12 cellular contexts compared by ENCODE assay signal in the genomic region with DNA sequence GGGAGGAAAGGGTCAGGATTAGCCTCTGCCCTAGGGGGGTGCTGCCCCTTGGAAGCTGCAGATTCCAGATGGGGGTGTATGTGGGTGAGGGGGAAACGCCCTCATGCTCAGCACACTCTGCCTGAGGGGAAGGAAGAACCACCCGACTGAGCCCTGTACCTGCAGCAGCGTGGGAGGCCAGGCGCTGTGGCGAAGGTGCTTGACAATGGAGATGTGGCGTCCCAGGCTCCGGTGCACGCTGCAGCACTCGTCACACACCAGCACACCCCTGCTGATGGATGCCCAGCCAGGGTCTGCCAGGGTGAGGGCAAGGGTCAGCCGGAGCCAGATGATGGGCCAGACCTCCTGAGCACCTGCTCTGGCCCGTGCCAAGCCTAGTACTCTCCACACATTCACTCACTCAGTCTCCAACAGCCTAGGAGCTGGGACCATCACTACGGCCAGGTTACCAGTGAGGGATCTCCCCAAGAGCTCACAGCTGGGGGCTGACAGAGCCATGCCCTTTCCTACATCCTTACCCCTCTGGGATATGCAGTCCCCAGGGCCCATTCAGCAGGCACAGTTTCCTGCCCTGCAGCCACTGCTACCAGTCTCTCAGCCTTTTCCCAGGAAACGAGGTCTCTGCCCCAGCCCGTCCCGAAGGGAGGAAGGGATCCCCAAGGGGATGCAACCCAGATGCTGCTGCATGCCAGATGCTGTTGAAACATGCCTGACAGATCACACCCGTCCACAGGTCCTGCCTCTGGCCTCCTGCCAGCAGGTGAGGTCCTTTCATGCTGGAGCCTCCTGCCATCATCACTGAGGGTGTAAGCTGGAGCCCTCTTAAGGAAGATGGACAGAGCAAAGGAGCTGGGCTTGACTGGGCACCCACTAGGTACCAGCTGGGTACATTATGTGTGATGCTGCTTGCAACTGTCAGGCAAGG. TPM values are rescaled to one million over a fixed set of nuclear protein-coding genes. Genes with fewer than 3 reads are reported as not detected.
A peak's percentile ranks its signal among the peaks of the same experiment; 100 is the strongest.
DNase-seq lines count a peak whose midpoint lies in the region; ATAC-seq, FAIRE-seq and TF ChIP-seq lines count a peak whose summit lies in the region.
"Had no signal": no experiment of that assay in that cellular context is flagged by ENCODE, and none has a peak within 500 bp of the region (broad histone marks: within the 10 kb centered on the region; RNA-seq: fewer than 3 reads in every experiment).

No MANE protein-coding gene starts in this region.

- peaks cover 4% of the 10 kb centered on the region for H3K36me3 ChIP-seq in CD8-positive, alpha-beta T cell (ENCODE audit: insufficient read depth, low read length)
- peaks cover 18% of the 10 kb centered on the region for H3K36me3 ChIP-seq in bronchial epithelial cell (ENCODE audit: control insufficient read depth, insufficient read depth, low read length)
- H3K36me3 ChIP-seq in naive thymus-derived CD4-positive, alpha-beta T cell (ENCODE audit: control insufficient read depth in 2 of 3, insufficient read depth in 3 of 3, low read length in 3 of 3), result peaks cover 0 to 34% (median 8%) of the 10 kb centered on the region in 3 experiments
- H3K36me3 ChIP-seq: pancreas had no signal

- CTCF ChIA-PET in CD8-positive, alpha-beta T cell (lab: Charles Lee), result interaction anchor here (1.1 to 13.9 kb wide), 5 partner anchors 9 to 56 kb away, joined by 3 to 216 read pairs (median 112); a partner anchor contains a TSS
- CTCF ChIA-PET in naive thymus-derived CD4-positive, alpha-beta T cell (lab: Charles Lee), result interaction anchor here (1.1 to 1.6 kb wide), 3 partner anchors 8 to 33 kb away, joined by 3 to 8 read pairs (median 4); no protein-coding TSS in a partner anchor
- CTCF ChIA-PET in WTC11 (lab: Charles Lee), result interaction anchor here (0.9 to 3.4 kb wide), 7 partner anchors 9 to 34 kb away, joined by 4 to 32 read pairs (median 7); a partner anchor contains a TSS

- POLR2A ChIA-PET in CD8-positive, alpha-beta T cell (lab: Charles Lee), result no interaction called here
- POLR2A ChIA-PET in naive thymus-derived CD4-positive, alpha-beta T cell (lab: Charles Lee), result interaction anchor here (5.9 kb wide), 1 partner anchor 32 kb away, joined by 59 read pairs; no protein-coding TSS in a partner anchor
- POLR2A ChIA-PET in WTC11 (lab: Charles Lee), result no interaction called here

- FAIRE-seq in bronchial epithelial cell (lab: Jason Lieb, UNC), result peak; percentile 83
- FAIRE-seq: pancreas had no signal

- H3K27ac ChIP-seq in CD8-positive, alpha-beta T cell (ENCODE audit: low read depth, low read length), result no peak overlapping the region
- no peak overlapping the region for H3K27ac ChIP-seq in naive thymus-derived CD4-positive, alpha-beta T cell (ENCODE audit: low read depth, low read length)
- H3K27ac ChIP-seq: GM23248, pancreas had no signal

- peaks cover 48% of the 10 kb centered on the region for H3K4me1 ChIP-seq in CD8-positive, alpha-beta T cell (ENCODE audit: insufficient read depth, low read length)
- H3K4me1 ChIP-seq in naive thymus-derived CD4-positive, alpha-beta T cell (ENCODE audit: control insufficient read depth in 2 of 2, insufficient read depth in 2 of 2, low read length in 2 of 2), result peaks cover 24 to 44% of the 10 kb centered on the region in 2 donors
- H3K4me1 ChIP-seq: pancreas had no signal

- H3K27me3 Mint-ChIP-seq in CD8-positive, alpha-beta T cell (ENCODE audit: low read depth), result no peaks in the 10 kb centered on the region
- H3K27me3 Mint-ChIP-seq in naive thymus-derived CD4-positive, alpha-beta T cell, result no peaks in the 10 kb centered on the region
- no peaks in the 10 kb centered on the region for H3K27me3 Mint-ChIP-seq in WTC11 (ENCODE audit: low read depth)

- peaks cover 41% of the 10 kb centered on the region for H3K4me1 Mint-ChIP-seq in CD8-positive, alpha-beta T cell (ENCODE audit: low read depth)
- peaks cover 43 to 55% (median 53%) of the 10 kb centered on the region in 7 donors for H3K4me1 Mint-ChIP-seq in naive thymus-derived CD4-positive, alpha-beta T cell
- H3K4me1 Mint-ChIP-seq in WTC11, result peaks cover 39% of the 10 kb centered on the region

- H3K36me3 Mint-ChIP-seq in CD8-positive, alpha-beta T cell, result peaks cover 27% of the 10 kb centered on the region
- H3K36me3 Mint-ChIP-seq in naive thymus-derived CD4-positive, alpha-beta T cell, result peaks cover 0 to 22% (median 8%) of the 10 kb centered on the region in 5 donors
- H3K36me3 Mint-ChIP-seq in WTC11, result peaks cover 29% of the 10 kb centered on the region

- DNase-seq in CD8-positive, alpha-beta T cell, result no peak
- DNase-seq in NCI-H1105 (lab: John Stamatoyannopoulos, UW) (peak; percentile 51), bronchial epithelial cell (ENCODE audit: low read depth) (peak; percentile 94), NOMO-1 (lab: John Stamatoyannopoulos, UW; ENCODE audit: unreplicated experiment in 2 of 2) (no peak), SKM-1 (lab: John Stamatoyannopoulos, UW; ENCODE audit: unreplicated experiment) (no peak), WTC11 (ENCODE audit: low spot score) (no peak)
- DNase-seq in naive thymus-derived CD4-positive, alpha-beta T cell, result no peak
- DNase-seq: GM23248, immature natural killer cell, Karpas-422 had no signal

- no peak for TF ChIP-seq CTCF in CD8-positive, alpha-beta T cell (IDR thresholded peaks at IDR 0.05)
- no peak for TF ChIP-seq CTCF in bronchial epithelial cell (IDR thresholded peaks at IDR 0.05; ENCODE audit: insufficient read depth, low read length, severe bottlenecking)
- TF ChIP-seq CTCF in WTC11 (IDR thresholded peaks at IDR 0.05), result no peak

- H3K27ac Mint-ChIP-seq in CD8-positive, alpha-beta T cell, result peak overlapping the region; percentile 60
- H3K27ac Mint-ChIP-seq in naive thymus-derived CD4-positive, alpha-beta T cell, result peak overlapping the region in 8 of 9 donors; percentile 41 to 84 (median 69)
- H3K27ac Mint-ChIP-seq in WTC11, result no peak overlapping the region
- H3K27ac Mint-ChIP-seq: T-helper 1 cell treated with Interleukin-12 subunit alpha and Interleukin-12 subunit beta and Interleukin-4 antibody, amounts not matched to agents 30 μg/mL and 1 μg/mL, for 36 hours had no signal

- H3K9me3 Mint-ChIP-seq in CD8-positive, alpha-beta T cell, result no peaks in the 10 kb centered on the region
- H3K9me3 Mint-ChIP-seq in naive thymus-derived CD4-positive, alpha-beta T cell, result no peaks in the 10 kb centered on the region
- H3K9me3 Mint-ChIP-seq in WTC11, result no peaks in the 10 kb centered on the region
- H3K9me3 Mint-ChIP-seq: immature natural killer cell; T-helper 1 cell treated with Interleukin-12 subunit alpha and Interleukin-12 subunit beta and Interleukin-4 antibody, amounts not matched to agents 30 μg/mL and 1 μg/mL, for 36 hours had no signal

- H3K4me3 Mint-ChIP-seq in CD8-positive, alpha-beta T cell, result no peak overlapping the region
- H3K4me3 Mint-ChIP-seq in naive thymus-derived CD4-positive, alpha-beta T cell, result peak overlapping the region in 5 of 10 donors; percentile 38 to 94 (median 56)
- H3K4me3 Mint-ChIP-seq in WTC11, result no peak overlapping the region
- H3K4me3 Mint-ChIP-seq: immature natural killer cell; T-helper 1 cell treated with Interleukin-12 subunit alpha and Interleukin-12 subunit beta and Interleukin-4 antibody, amounts not matched to agents 30 μg/mL and 1 μg/mL, for 36 hours had no signal

- H3K27me3 ChIP-seq in CD8-positive, alpha-beta T cell (ENCODE audit: insufficient read depth, low read length), result no peaks in the 10 kb centered on the region
- no peaks in the 10 kb centered on the region for H3K27me3 ChIP-seq in bronchial epithelial cell (ENCODE audit: control insufficient read depth, insufficient read depth, low read length)
- no peaks in the 10 kb centered on the region for H3K27me3 ChIP-seq in naive thymus-derived CD4-positive, alpha-beta T cell (ENCODE audit: control insufficient read depth in 2 of 2, insufficient read depth in 2 of 2, low read length in 2 of 2)
- H3K27me3 ChIP-seq: pancreas had no signal

- no peak overlapping the region for H3K4me3 ChIP-seq in CD8-positive, alpha-beta T cell (ENCODE audit: low read depth, low read length)
- no peak overlapping the region for H3K4me3 ChIP-seq in bronchial epithelial cell (ENCODE audit: low read depth, low read length)
- no peak overlapping the region for H3K4me3 ChIP-seq in naive thymus-derived CD4-positive, alpha-beta T cell (ENCODE audit: low read length)
- H3K4me3 ChIP-seq: GM23248, pancreas had no signal

- no peaks in the 10 kb centered on the region for H3K9me3 ChIP-seq in CD8-positive, alpha-beta T cell (ENCODE audit: low read length)
- H3K9me3 ChIP-seq in naive thymus-derived CD4-positive, alpha-beta T cell (ENCODE audit: control insufficient read depth in 2 of 3, low read length in 3 of 3), result no peaks in the 10 kb centered on the region
- H3K9me3 ChIP-seq: pancreas had no signal

- no peak for ATAC-seq in CD8-positive, alpha-beta T cell
- ATAC-seq in naive thymus-derived CD4-positive, alpha-beta T cell, result no peak
- no peak for ATAC-seq in WTC11
- ATAC-seq: pancreas had no signal

- intact Hi-C loops in CD8-positive, alpha-beta T cell (cut with DNase I, micrococcal nuclease), result loop anchor here in 1 of 2 experiments (10.0 kb wide), 1 partner anchor 511 kb away; no protein-coding TSS in a partner anchor
- intact Hi-C loops in naive thymus-derived CD4-positive, alpha-beta T cell (cut with micrococcal nuclease), result no loop called here

RNA-seq across cellular contexts. Expression of a gene that starts 5.9 kb away (rescaled TPM):
- total RNA-seq in CD8-positive, alpha-beta T cell, result 10 to 100 TPM; 25.8 to 27.0 TPM
- total RNA-seq in bronchial epithelial cell, result 16.3 and 17.4 TPM in 2 replicates
- total RNA-seq in naive thymus-derived CD4-positive, alpha-beta T cell, result 10 to 100 TPM; 42.5 to 76.3 (median 62.4) TPM
- 10 to 100 TPM in 1 of 2 donors, 1 to 10 TPM in 1; 6.8 to 20.0 TPM for polyA plus RNA-seq in naive thymus-derived CD4-positive, alpha-beta T cell
- 43.9 to 66.9 TPM (median 45.0 TPM) in 3 replicates for total RNA-seq in WTC11 (2021)

RNA-seq across cellular contexts. Expression of a gene that starts 9.3 kb away (rescaled TPM):
- total RNA-seq in CD8-positive, alpha-beta T cell, result 1 to 10 TPM in 1 of 2 experiments, under 1 TPM in 1; 0.83 to 1.3 TPM
- total RNA-seq in bronchial epithelial cell, result 2.0 and 2.4 TPM in 2 replicates
- 1 to 10 TPM in 3 of 5 experiments, under 1 TPM in 2; 0.70 to 9.8 (median 1.5) TPM for total RNA-seq in naive thymus-derived CD4-positive, alpha-beta T cell
- under 1 TPM in 1 of 2 donors, not detected in 1; 0.51 TPM for polyA plus RNA-seq in naive thymus-derived CD4-positive, alpha-beta T cell
- 29.8 to 45.5 TPM (median 32.2 TPM) in 3 replicates for total RNA-seq in WTC11 (2021)

RNA-seq across cellular contexts. Expression of a gene that starts 15.1 kb away (rescaled TPM):
- 10 to 100 TPM; 50.2 to 54.1 TPM for total RNA-seq in CD8-positive, alpha-beta T cell
- total RNA-seq in bronchial epithelial cell (25.3 and 30.1 TPM in 2 replicates), WTC11 (2021) (33.1 to 41.9 TPM (median 36.7 TPM) in 3 replicates)
- total RNA-seq in naive thymus-derived CD4-positive, alpha-beta T cell, result 10 to 100 TPM; 61.6 to 87.5 (median 62.8) TPM
- 10 to 100 TPM; 19.3 to 26.8 TPM for polyA plus RNA-seq in naive thymus-derived CD4-positive, alpha-beta T cell

RNA-seq across cellular contexts. Expression of a gene that starts 16.7 kb away (rescaled TPM):
- 1 to 10 TPM; 8.3 to 8.7 TPM for total RNA-seq in CD8-positive, alpha-beta T cell
- 5.2 and 6.3 TPM in 2 replicates for total RNA-seq in bronchial epithelial cell
- 10 to 100 TPM in 2 of 5 experiments, 1 to 10 TPM in 3; 8.6 to 17.6 (median 10.0) TPM for total RNA-seq in naive thymus-derived CD4-positive, alpha-beta T cell
- polyA plus RNA-seq in naive thymus-derived CD4-positive, alpha-beta T cell, result 1 to 10 TPM; 3.1 to 5.3 TPM
- 2.6 to 3.3 TPM (median 2.8 TPM) in 3 replicates for total RNA-seq in WTC11 (2021)

RNA-seq across cellular contexts. Expression of a gene that starts 39.1 kb away (rescaled TPM):
- 1 to 10 TPM; 1.2 to 1.7 TPM for total RNA-seq in CD8-positive, alpha-beta T cell
- total RNA-seq in bronchial epithelial cell (0.79 and 1.0 TPM in 2 replicates), WTC11 (2021) (6.4 to 8.9 TPM (median 7.5 TPM) in 3 replicates)
- total RNA-seq in naive thymus-derived CD4-positive, alpha-beta T cell, result 1 to 10 TPM; 1.4 to 3.1 (median 1.7) TPM
- under 1 TPM; 0.15 to 0.35 TPM for polyA plus RNA-seq in naive thymus-derived CD4-positive, alpha-beta T cell

Comparison
In these comparisons a context has a peak if more than half of its experiments do, and no peak if none do; other contexts are left out.
1. DNase-seq: peak in NCI-H1105 (single experiment) and bronchial epithelial cell (single experiment); none in CD8-positive, alpha-beta T cell (0 of 7), naive thymus-derived CD4-positive, alpha-beta T cell (0 of 9), NOMO-1 (0 of 2), SKM-1 (single experiment) and WTC11 (single experiment).